Comparison of ENCODE assay signal across 1 cellular context in genomic region chr16:17237350-17237944, GRCh38.
TF ChIP-seq lines count a peak whose summit lies in the region.

No MANE protein-coding gene starts in this region.

TF ChIP-seq in H1, 55 proteins besides CTCF, POLR2A, EP300 and RAD21 (continued from another document):
- TF ChIP-seq USF2 (IDR thresholded peaks at IDR 0.05; ENCODE audit: low read length) (no peak), SP4 (IDR thresholded peaks at IDR 0.05; ENCODE audit: low read length) (no peak), BACH1 (IDR thresholded peaks at IDR 0.05; ENCODE audit: low read length) (no peak), YY1 (IDR thresholded peaks at IDR 0.05; ENCODE audit: low read depth, low read length) (no peak), CREB1 (IDR thresholded peaks at IDR 0.05) (no peak), SIRT6 (IDR thresholded peaks at IDR 0.05; ENCODE audit: low read length) (no peak), EZH2 (IDR thresholded peaks at IDR 0.05; ENCODE audit: low read depth, low read length, severe bottlenecking) (no peak), CBX8 (IDR thresholded peaks at IDR 0.05; ENCODE audit: borderline replicate concordance, low read depth, low read length) (no peak), TBP (IDR thresholded peaks at IDR 0.05; ENCODE audit: low read depth, low read length) (no peak), ATF2 (IDR thresholded peaks at IDR 0.05; ENCODE audit: low read length) (no peak), JUND (IDR thresholded peaks at IDR 0.05; ENCODE audit: low read length) (no peak), TAF1 (IDR thresholded peaks at IDR 0.05; ENCODE audit: low read depth, low read length) (no peak), CTBP2 (IDR thresholded peaks at IDR 0.05; ENCODE audit: borderline replicate concordance, insufficient read depth, insufficient read length, low read length) (no peak), HDAC2 (IDR thresholded peaks at IDR 0.05; ENCODE audit: borderline replicate concordance in 1 of 2, low read depth in 2 of 2, low read length in 2 of 2) (no peak), SRF (IDR thresholded peaks at IDR 0.05; ENCODE audit: low read depth, low read length) (no peak)
